ENCODE assay signal across 15 cellular contexts in the genomic region with DNA sequence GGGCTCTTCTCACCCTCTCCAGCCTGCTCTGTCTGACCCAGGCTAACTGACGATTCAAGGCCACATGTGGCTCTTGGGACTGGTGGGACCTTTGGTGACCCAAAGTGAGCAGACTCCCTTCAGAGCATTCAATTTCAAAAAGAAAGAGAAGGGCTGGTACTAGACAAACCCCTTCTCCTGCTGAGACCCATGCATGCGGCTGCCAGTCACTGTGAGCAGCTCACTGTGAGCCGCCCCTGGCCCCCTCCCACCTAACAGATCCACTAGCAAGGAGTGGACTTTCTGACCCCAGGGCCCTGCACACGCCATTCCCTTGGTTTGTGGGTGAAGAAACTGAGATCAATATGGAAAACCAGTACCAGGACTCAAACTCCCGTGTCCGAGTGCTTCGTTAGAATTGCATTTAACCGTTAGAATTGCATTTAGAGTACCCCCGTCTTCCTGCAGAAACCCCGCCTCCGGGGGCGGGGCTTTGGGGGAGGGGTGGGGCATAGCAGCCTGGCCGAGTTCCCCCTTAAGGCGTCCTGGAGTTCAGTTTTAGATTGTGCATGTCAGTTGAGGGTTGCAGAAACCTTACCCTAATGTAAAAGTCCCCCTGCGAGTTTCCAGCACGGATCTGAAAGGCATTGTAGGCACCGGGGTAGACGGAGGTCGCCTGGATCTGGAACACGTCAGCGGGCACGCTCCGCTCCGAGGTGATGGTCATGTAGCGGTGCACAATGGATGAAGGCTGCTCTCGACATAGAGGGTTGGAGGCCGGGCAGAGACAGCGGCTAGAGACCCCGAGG. TPM values are rescaled to one million over a fixed set of nuclear protein-coding genes. Genes with fewer than 3 reads are reported as not detected.
DNase-seq lines count a peak whose midpoint lies in the region; ATAC-seq and TF ChIP-seq lines count a peak whose summit lies in the region.
"Had no signal": no experiment of that assay in that cellular context is flagged by ENCODE, and none has a peak within 500 bp of the region (broad histone marks: within the 10 kb centered on the region; RNA-seq: fewer than 3 reads in every experiment).

No MANE protein-coding gene starts in this region.

- peaks cover 26% of the 10 kb centered on the region for H3K4me1 Mint-ChIP-seq in activated CD8-positive, alpha-beta T cell treated with anti-CD3 and anti-CD28 coated beads for 36 hours (ENCODE audit: low read depth)
- H3K4me1 Mint-ChIP-seq in activated CD8-positive, alpha-beta T cell treated with anti-CD3 and anti-CD28 coated beads, Interleukin-2, amount 10 ng/mL, durations not matched to agents 7 days and 5 days (ENCODE audit: low read depth): peaks cover 51% of the 10 kb centered on the region
- H3K4me1 Mint-ChIP-seq in endothelial cell (ENCODE audit: unreplicated experiment): peaks cover 43% of the 10 kb centered on the region

- ATAC-seq in activated CD8-positive, alpha-beta T cell treated with anti-CD3 and anti-CD28 coated beads for 36 hours: no peak
- no peak for ATAC-seq in activated CD8-positive, alpha-beta T cell treated with anti-CD3 and anti-CD28 coated beads, Interleukin-2, amount 10 ng/mL, durations not matched to agents 7 days and 5 days
- ATAC-seq: mucosa of descending colon had no signal

- peaks cover 55% of the 10 kb centered on the region for H3K79me2 ChIP-seq in osteoblast (ENCODE audit: insufficient read depth, low read length)

- intact Hi-C loops in activated CD8-positive, alpha-beta T cell treated with anti-CD3 and anti-CD28 coated beads for 36 hours (cut with micrococcal nuclease): no loop called here

- peak; percentile 58 for DNase-seq in activated CD8-positive, alpha-beta T cell treated with anti-CD3 and anti-CD28 coated beads for 36 hours
- DNase-seq in activated CD8-positive, alpha-beta T cell treated with anti-CD3 and anti-CD28 coated beads, Interleukin-2, amount 10 ng/mL, durations not matched to agents 7 days and 5 days: no peak
- DNase-seq in NCI-H1105 treated with DMSO at 0.1 percent for 48 hours (lab: John Stamatoyannopoulos, UW): peak; percentile 46
- DNase-seq in endothelial cell (ENCODE audit: low spot score): no peak
- DNase-seq in osteoblast (ENCODE audit: insufficient read length, low spot score, missing footprints): peak; percentile 82
- DNase-seq in DMS153 treated with DMSO at 0.1 percent for 48 hours (lab: John Stamatoyannopoulos, UW; ENCODE audit: unreplicated experiment): no peak
- no peak for DNase-seq in NCI-H82 treated with DMSO at 0.1 percent for 48 hours (lab: John Stamatoyannopoulos, UW; ENCODE audit: unreplicated experiment)
- DNase-seq in HPDE6-E6E7 (ENCODE audit: extremely low spot score): no peak
- DNase-seq: DMS79, IMR-90, RPMI8226, WERI-Rb-1 had no signal

- H2AFZ ChIP-seq in osteoblast (ENCODE audit: low read length): no peak overlapping the region

- H3K27ac ChIP-seq in osteoblast (ENCODE audit: low read depth, low read length): no peak overlapping the region
- H3K27ac ChIP-seq: WERI-Rb-1 had no signal

- no peaks in the 10 kb centered on the region for H3K9me3 ChIP-seq in osteoblast (ENCODE audit: low read depth, low read length)
- H3K9me3 ChIP-seq: mucosa of descending colon had no signal

- CTCF ChIA-PET in activated CD8-positive, alpha-beta T cell treated with anti-CD3 and anti-CD28 coated beads for 36 hours (lab: Charles Lee): interaction anchor here (0.5 to 12.3 kb wide), 3 partner anchors 20 to 159 kb away, joined by 3 to 283 read pairs (median 153); a partner anchor contains a TSS
- CTCF ChIA-PET in activated CD8-positive, alpha-beta T cell treated with anti-CD3 and anti-CD28 coated beads, Interleukin-2, amount 10 ng/mL, durations not matched to agents 7 days and 5 days (lab: Charles Lee): interaction anchor here (18.4 kb wide), 1 partner anchor 18 kb away, joined by 584 read pairs; a partner anchor contains a TSS

- peaks cover 35% of the 10 kb centered on the region for H4K20me1 ChIP-seq in osteoblast (ENCODE audit: insufficient read depth, low read length)

- H3K4me1 ChIP-seq in osteoblast (ENCODE audit: insufficient read depth, low read length): peaks cover 15% of the 10 kb centered on the region

- POLR2A ChIA-PET in activated CD8-positive, alpha-beta T cell treated with anti-CD3 and anti-CD28 coated beads for 36 hours (lab: Charles Lee): interaction anchor here (10.6 to 29.8 kb wide), 2 partner anchors 10 to 22 kb away, joined by 182 to 560 read pairs; a partner anchor contains a TSS
- POLR2A ChIA-PET in activated CD8-positive, alpha-beta T cell treated with anti-CD3 and anti-CD28 coated beads, Interleukin-2, amount 10 ng/mL, durations not matched to agents 7 days and 5 days (lab: Charles Lee): interaction anchor here (1.5 to 1.7 kb wide), 2 partner anchors 15 to 21 kb away, joined by 4 to 9 read pairs; a partner anchor contains a TSS

- no peak for TF ChIP-seq CTCF in activated CD8-positive, alpha-beta T cell treated with anti-CD3 and anti-CD28 coated beads for 36 hours (IDR thresholded peaks at IDR 0.05)
- TF ChIP-seq CTCF in endothelial cell (IDR thresholded peaks at IDR 0.05; ENCODE audit: unreplicated experiment): no peak
- TF ChIP-seq CTCF in osteoblast (IDR thresholded peaks at IDR 0.05; ENCODE audit: extremely low read depth, low read depth, low read length): no peak

- H3K4me3 Mint-ChIP-seq in activated CD8-positive, alpha-beta T cell treated with anti-CD3 and anti-CD28 coated beads for 36 hours: no peak overlapping the region
- H3K4me3 Mint-ChIP-seq in activated CD8-positive, alpha-beta T cell treated with anti-CD3 and anti-CD28 coated beads, Interleukin-2, amount 10 ng/mL, durations not matched to agents 7 days and 5 days: no peak overlapping the region
- H3K4me3 Mint-ChIP-seq in endothelial cell (ENCODE audit: unreplicated experiment): peak overlapping the region; percentile 79
- H3K4me3 Mint-ChIP-seq: activated naive CD4-positive, alpha-beta T cell treated with anti-CD3 and anti-CD28 coated beads for 36 hours; dendritic cell treated with granulocyte-macrophage colony-stimulating factor and Interleukin-4, amounts not matched to agents 40 ng/mL and 50 ng/mL, for 4 days had no signal

- no peaks in the 10 kb centered on the region for H3K27me3 Mint-ChIP-seq in activated CD8-positive, alpha-beta T cell treated with anti-CD3 and anti-CD28 coated beads for 36 hours
- H3K27me3 Mint-ChIP-seq in activated CD8-positive, alpha-beta T cell treated with anti-CD3 and anti-CD28 coated beads, Interleukin-2, amount 10 ng/mL, durations not matched to agents 7 days and 5 days (ENCODE audit: low read depth): no peaks in the 10 kb centered on the region
- peaks cover 24% of the 10 kb centered on the region for H3K27me3 Mint-ChIP-seq in endothelial cell (ENCODE audit: unreplicated experiment)

- H3K27me3 ChIP-seq in osteoblast (ENCODE audit: insufficient read depth, low read length): no peaks in the 10 kb centered on the region

- no peak overlapping the region for H3K27ac Mint-ChIP-seq in activated CD8-positive, alpha-beta T cell treated with anti-CD3 and anti-CD28 coated beads for 36 hours
- H3K27ac Mint-ChIP-seq in activated CD8-positive, alpha-beta T cell treated with anti-CD3 and anti-CD28 coated beads, Interleukin-2, amount 10 ng/mL, durations not matched to agents 7 days and 5 days: no peak overlapping the region
- H3K27ac Mint-ChIP-seq in endothelial cell (ENCODE audit: unreplicated experiment): peak overlapping the region; percentile 84
- H3K27ac Mint-ChIP-seq: activated naive CD4-positive, alpha-beta T cell treated with anti-CD3 and anti-CD28 coated beads for 36 hours; dendritic cell treated with granulocyte-macrophage colony-stimulating factor and Interleukin-4, amounts not matched to agents 40 ng/mL and 50 ng/mL, for 4 days had no signal

- peaks cover 79% of the 10 kb centered on the region for H3K36me3 ChIP-seq in osteoblast (ENCODE audit: insufficient read depth, low read length)

- H3K4me2 ChIP-seq in osteoblast (ENCODE audit: insufficient read depth, low read length): no peak overlapping the region

- H3K9me3 Mint-ChIP-seq in activated CD8-positive, alpha-beta T cell treated with anti-CD3 and anti-CD28 coated beads for 36 hours: no peaks in the 10 kb centered on the region
- H3K9me3 Mint-ChIP-seq in activated CD8-positive, alpha-beta T cell treated with anti-CD3 and anti-CD28 coated beads, Interleukin-2, amount 10 ng/mL, durations not matched to agents 7 days and 5 days (ENCODE audit: insufficient read depth): no peaks in the 10 kb centered on the region
- no peaks in the 10 kb centered on the region for H3K9me3 Mint-ChIP-seq in endothelial cell (ENCODE audit: unreplicated experiment)
- H3K9me3 Mint-ChIP-seq: activated naive CD4-positive, alpha-beta T cell treated with anti-CD3 and anti-CD28 coated beads for 36 hours; dendritic cell treated with granulocyte-macrophage colony-stimulating factor and Interleukin-4, amounts not matched to agents 40 ng/mL and 50 ng/mL, for 4 days had no signal

- peaks cover 26% of the 10 kb centered on the region for H3K36me3 Mint-ChIP-seq in activated CD8-positive, alpha-beta T cell treated with anti-CD3 and anti-CD28 coated beads for 36 hours (ENCODE audit: low read depth)
- H3K36me3 Mint-ChIP-seq in activated CD8-positive, alpha-beta T cell treated with anti-CD3 and anti-CD28 coated beads, Interleukin-2, amount 10 ng/mL, durations not matched to agents 7 days and 5 days (ENCODE audit: low read depth): peaks cover 42% of the 10 kb centered on the region
- H3K36me3 Mint-ChIP-seq in endothelial cell (ENCODE audit: low read depth, unreplicated experiment): peaks cover 28% of the 10 kb centered on the region

- H3K4me3 ChIP-seq in osteoblast (ENCODE audit: insufficient read depth, low read length): no peak overlapping the region
- H3K4me3 ChIP-seq: mucosa of descending colon had no signal

RNA-seq across cellular contexts. Expression of a gene that starts 5.1 kb away (rescaled TPM):
- 10 to 100 TPM; 17.1 to 18.0 TPM for total RNA-seq in activated CD8-positive, alpha-beta T cell treated with anti-CD3 and anti-CD28 coated beads for 36 hours
- 1 to 10 TPM; 4.8 to 5.0 TPM for total RNA-seq in activated CD8-positive, alpha-beta T cell treated with anti-CD3 and anti-CD28 coated beads, Interleukin-2, amount 10 ng/mL, durations not matched to agents 7 days and 5 days
- total RNA-seq in endothelial cell (ENCODE audit: unreplicated experiment): 248 TPM
- 81.6 and 94.8 TPM in 2 replicates for total RNA-seq in osteoblast

RNA-seq across cellular contexts. Expression of a gene that starts 7.2 kb away (rescaled TPM):
- total RNA-seq in activated CD8-positive, alpha-beta T cell treated with anti-CD3 and anti-CD28 coated beads for 36 hours: 10 to 100 TPM; 54.7 to 60.2 TPM
- total RNA-seq in activated CD8-positive, alpha-beta T cell treated with anti-CD3 and anti-CD28 coated beads, Interleukin-2, amount 10 ng/mL, durations not matched to agents 7 days and 5 days: 100 to 1,000 TPM; 106 to 111 TPM
- total RNA-seq in endothelial cell (ENCODE audit: unreplicated experiment) (73.8 TPM), osteoblast (50.1 and 53.6 TPM in 2 replicates)

RNA-seq across cellular contexts. Expression of a gene that starts 9.5 kb away (rescaled TPM):
- total RNA-seq in activated CD8-positive, alpha-beta T cell treated with anti-CD3 and anti-CD28 coated beads for 36 hours: 1,000 to 10,000 TPM; 1,059 to 1,062 TPM
- 1,000 to 10,000 TPM; 2,110 to 2,145 TPM for total RNA-seq in activated CD8-positive, alpha-beta T cell treated with anti-CD3 and anti-CD28 coated beads, Interleukin-2, amount 10 ng/mL, durations not matched to agents 7 days and 5 days
- total RNA-seq in endothelial cell (ENCODE audit: unreplicated experiment) (1,740 TPM), osteoblast (607 and 704 TPM in 2 replicates)

RNA-seq across cellular contexts. Expression of a gene that starts 12.2 kb away (rescaled TPM):
- 100 to 1,000 TPM; 124 to 126 TPM for total RNA-seq in activated CD8-positive, alpha-beta T cell treated with anti-CD3 and anti-CD28 coated beads for 36 hours
- total RNA-seq in activated CD8-positive, alpha-beta T cell treated with anti-CD3 and anti-CD28 coated beads, Interleukin-2, amount 10 ng/mL, durations not matched to agents 7 days and 5 days: 100 to 1,000 TPM; 381 to 413 TPM
- not detected for total RNA-seq in endothelial cell (ENCODE audit: unreplicated experiment)
- not detected in 2 replicates for total RNA-seq in osteoblast

RNA-seq across cellular contexts. Expression of a gene that starts 20.8 kb away (rescaled TPM):
- total RNA-seq in activated CD8-positive, alpha-beta T cell treated with anti-CD3 and anti-CD28 coated beads for 36 hours: 10 to 100 TPM; 78.8 to 79.9 TPM
- 10 to 100 TPM; 80.4 to 89.0 TPM for total RNA-seq in activated CD8-positive, alpha-beta T cell treated with anti-CD3 and anti-CD28 coated beads, Interleukin-2, amount 10 ng/mL, durations not matched to agents 7 days and 5 days
- total RNA-seq in endothelial cell (ENCODE audit: unreplicated experiment) (75.6 TPM), osteoblast (129 and 151 TPM in 2 replicates)

Comparison
In these comparisons a context has a peak if more than half of its experiments do, and no peak if none do; other contexts are left out.
1. DNase-seq: peak in activated CD8-positive, alpha-beta T cell treated with anti-CD3 and anti-CD28 coated beads for 36 hours (single experiment), NCI-H1105 treated with DMSO at 0.1 percent for 48 hours (single experiment) and osteoblast (single experiment); none in activated CD8-positive, alpha-beta T cell treated with anti-CD3 and anti-CD28 coated beads, Interleukin-2, amount 10 ng/mL, durations not matched to agents 7 days and 5 days (single experiment), endothelial cell (single experiment), DMS153 treated with DMSO at 0.1 percent for 48 hours (single experiment), NCI-H82 treated with DMSO at 0.1 percent for 48 hours (single experiment) and HPDE6-E6E7 (single experiment).